Comparison of ENCODE assay signal across 1 cellular context in genomic region chr20:37384683-37385174, GRCh38.
TF ChIP-seq lines count a peak whose summit lies in the region.

No MANE protein-coding gene starts in this region.

TF ChIP-seq in SK-N-SH, 30 proteins besides CTCF, POLR2A, EP300 and RAD21 (continued from another document):
- TF ChIP-seq MAX (IDR thresholded peaks at IDR 0.05; ENCODE audit: low read depth) (peak; percentile 35; the same call in 1 of the 2 replicates), RFX5 (IDR thresholded peaks at IDR 0.05; ENCODE audit: low read length) (no peak), REST (IDR thresholded peaks at IDR 0.05; ENCODE audit: low read depth, low read length) (no peak), CHD2 (IDR thresholded peaks at IDR 0.05; ENCODE audit: low read length, partially characterized antibody) (peak; percentile 18)
- TF ChIP-seq, protein P1, sequence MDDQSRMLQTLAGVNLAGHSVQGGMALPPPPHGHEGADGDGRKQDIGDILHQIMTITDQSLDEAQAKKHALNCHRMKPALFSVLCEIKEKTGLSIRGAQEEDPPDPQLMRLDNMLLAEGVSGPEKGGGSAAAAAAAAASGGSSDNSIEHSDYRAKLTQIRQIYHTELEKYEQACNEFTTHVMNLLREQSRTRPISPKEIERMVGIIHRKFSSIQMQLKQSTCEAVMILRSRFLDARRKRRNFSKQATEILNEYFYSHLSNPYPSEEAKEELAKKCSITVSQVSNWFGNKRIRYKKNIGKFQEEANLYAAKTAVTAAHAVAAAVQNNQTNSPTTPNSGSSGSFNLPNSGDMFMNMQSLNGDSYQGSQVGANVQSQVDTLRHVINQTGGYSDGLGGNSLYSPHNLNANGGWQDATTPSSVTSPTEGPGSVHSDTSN (IDR thresholded peaks at IDR 0.05) = no peak
